Comparison of ENCODE assay signal across 17 cellular contexts in genomic region chr15:91412529-91412928, GRCh38.
DNase-seq lines count a peak whose midpoint lies in the region; TF ChIP-seq lines count a peak whose summit lies in the region.
"Had no signal": no experiment of that assay in that cellular context is flagged by ENCODE, and none has a peak within 500 bp of the region (broad histone marks: within the 10 kb centered on the region; RNA-seq: fewer than 3 reads in every experiment).

No MANE protein-coding gene starts in this region.

- intact Hi-C loops in mammary epithelial cell (cut with micrococcal nuclease) (no loop called here), MCF 10A (cut with micrococcal nuclease) (no loop called here), OCI-LY7 (cut with micrococcal nuclease; ENCODE audit: unreplicated experiment) (no loop called here)

- H3K27ac Mint-ChIP-seq in MCF 10A (ENCODE audit: low read depth, unreplicated experiment), result no peak overlapping the region
- H3K27ac Mint-ChIP-seq: B cell; CD8-positive, alpha-beta T cell; GM23338; IgD-negative memory B cell had no signal

- no peaks in the 10 kb centered on the region for H4K20me1 ChIP-seq in mammary epithelial cell (ENCODE audit: insufficient read depth, low read length)
- H4K20me1 ChIP-seq in OCI-LY7 (ENCODE audit: insufficient read depth, low read length), result no peaks in the 10 kb centered on the region

- H3K4me1 Mint-ChIP-seq in MCF 10A (ENCODE audit: insufficient read depth, unreplicated experiment), result no peaks in the 10 kb centered on the region
- H3K4me1 Mint-ChIP-seq: B cell, GM23338, IgD-negative memory B cell had no signal

- H3K36me3 ChIP-seq in mammary epithelial cell (ENCODE audit: insufficient read depth, low read length), result no peaks in the 10 kb centered on the region
- H3K36me3 ChIP-seq in OCI-LY7 (ENCODE audit: insufficient read depth, low read length), result no peaks in the 10 kb centered on the region

- no peak overlapping the region for H3K4me3 ChIP-seq in mammary epithelial cell (replicated peaks in 1 of 3; ENCODE audit: insufficient read depth in 1 of 3, low read depth in 2 of 3, low read length in 3 of 3)
- no peak overlapping the region for H3K4me3 ChIP-seq in fibroblast of the aortic adventitia (ENCODE audit: low read depth, low read length)
- no peak overlapping the region for H3K4me3 ChIP-seq in OCI-LY7 (ENCODE audit: low read depth, low read length, poor library complexity, severe bottlenecking)
- H3K4me3 ChIP-seq: GM23338 had no signal

- no peak for TF ChIP-seq CTCF in mammary epithelial cell (conservative IDR thresholded peaks at IDR 0.05 in 1 of 2, IDR thresholded peaks at IDR 0.05 in 1 of 2; ENCODE audit: extremely low read depth in 1 of 2, insufficient read depth in 1 of 2, low read depth in 1 of 2, low read length in 2 of 2)
- TF ChIP-seq CTCF in MCF 10A (IDR thresholded peaks at IDR 0.05; ENCODE audit: unreplicated experiment), result no peak
- TF ChIP-seq CTCF in fibroblast of the aortic adventitia (IDR thresholded peaks at IDR 0.05; ENCODE audit: insufficient read depth, low read length), result no peak
- no peak for TF ChIP-seq CTCF in OCI-LY7 (conservative IDR thresholded peaks at IDR 0.05; ENCODE audit: low read length)

- no peak overlapping the region for H3K4me2 ChIP-seq in mammary epithelial cell (ENCODE audit: insufficient read depth, low read depth, low read length)
- H3K4me2 ChIP-seq in OCI-LY7 (ENCODE audit: low read length), result no peak overlapping the region
- H3K4me2 ChIP-seq: GM23338 had no signal

- BruUV-seq in mammary epithelial cell (replicated peaks; lab: Mats Ljungman, UMichigan) (no TSS peak), MCF 10A (replicated peaks; lab: Mats Ljungman, UMichigan) (no TSS peak), OCI-LY7 (replicated peaks; lab: Mats Ljungman, UMichigan) (no TSS peak)

- in situ Hi-C loops in mammary epithelial cell (cut with MboI; ENCODE audit: low sequenced_read_pairs in 2 of 2), result no loop called here

- H3K9me3 ChIP-seq in mammary epithelial cell (replicated peaks; ENCODE audit: insufficient read depth, low read length), result no peaks in the 10 kb centered on the region
- H3K9me3 ChIP-seq in OCI-LY7 (ENCODE audit: low read length), result no peaks in the 10 kb centered on the region

- no peak overlapping the region for H3K27ac ChIP-seq in mammary epithelial cell (ENCODE audit: insufficient read depth, low read depth, low read length)
- H3K27ac ChIP-seq in OCI-LY7 (ENCODE audit: low read depth, low read length, poor library complexity, severe bottlenecking), result no peak overlapping the region

- H3K9me2 ChIP-seq in OCI-LY7 (ENCODE audit: insufficient read depth, low read length), result no peaks in the 10 kb centered on the region

- H3K9ac ChIP-seq in mammary epithelial cell (ENCODE audit: insufficient read depth, low read length), result no peak overlapping the region

- no peaks in the 10 kb centered on the region for H3K27me3 ChIP-seq in mammary epithelial cell (ENCODE audit: insufficient read depth, low read length)

- H3K4me1 ChIP-seq in mammary epithelial cell (ENCODE audit: insufficient read depth, low read length) (peaks cover 11% of the 10 kb centered on the region), OCI-LY7 (ENCODE audit: insufficient read depth, low read length, poor library complexity, severe bottlenecking) (no peaks in the 10 kb centered on the region)

- no peak overlapping the region for H3K4me3 Mint-ChIP-seq in MCF 10A (ENCODE audit: unreplicated experiment)
- H3K4me3 Mint-ChIP-seq: B cell; CD8-positive, alpha-beta T cell; GM23338; IgD-negative memory B cell had no signal

- DNase-seq in mammary epithelial cell (peak; percentile 7), MCF 10A (ENCODE audit: unreplicated experiment) (no peak), NCI-H69 (lab: John Stamatoyannopoulos, UW) (peak; percentile 29), fibroblast of the aortic adventitia (ENCODE audit: low read depth) (peak; percentile 13), iPS-NIHi11 (ENCODE audit: low spot score) (no peak), OCI-LY7 (ENCODE audit: low spot score) (no peak), RKO (ENCODE audit: low spot score) (no peak)
- DNase-seq: ACHN; CD8-positive, alpha-beta T cell; DND-41; GF-D8; NCI-H1105; NK-92 treated with Interleukin-12 subunit alpha and Interleukin-12 subunit beta, amount 100 ng/mL, for 24 hours; SW 1271 had no signal

- POLR2A ChIA-PET in MCF 10A (lab: Yijun Ruan, JAX), result no interaction called here
- POLR2A ChIA-PET in OCI-LY7 (lab: Charles Lee), result interaction anchor here (1.4 kb wide), 1 partner anchor 302 kb away, joined by 4 read pairs; no protein-coding TSS in a partner anchor

- WGBS in mammary epithelial cell (ENCODE audit: low coverage, missing lambda C conversion rate), result 78% methylated on average over 5 of the region's 5 CpGs

- no peaks in the 10 kb centered on the region for H3K27me3 Mint-ChIP-seq in MCF 10A (ENCODE audit: insufficient read depth, unreplicated experiment)
- H3K27me3 Mint-ChIP-seq: B cell had no signal

- H2AFZ ChIP-seq in mammary epithelial cell (ENCODE audit: low read depth, low read length) (no peak overlapping the region), OCI-LY7 (ENCODE audit: low read length) (no peak overlapping the region)
- H2AFZ ChIP-seq: GM23338 had no signal

- H3K79me2 ChIP-seq in mammary epithelial cell (ENCODE audit: insufficient read depth, low read length), result no peaks in the 10 kb centered on the region
- no peaks in the 10 kb centered on the region for H3K79me2 ChIP-seq in OCI-LY7 (ENCODE audit: insufficient read depth, low read depth, low read length)

- no peaks in the 10 kb centered on the region for H3K36me3 Mint-ChIP-seq in MCF 10A (ENCODE audit: insufficient read depth, unreplicated experiment)
- H3K36me3 Mint-ChIP-seq: CD8-positive, alpha-beta T cell; IgD-negative memory B cell had no signal

- dilution Hi-C loops in mammary epithelial cell (cut with HindIII; ENCODE audit: low sequenced_read_pairs), result no loop called here

- H3K9me3 Mint-ChIP-seq in MCF 10A (ENCODE audit: unreplicated experiment), result no peaks in the 10 kb centered on the region
- H3K9me3 Mint-ChIP-seq: CD8-positive, alpha-beta T cell; GM23338 had no signal

- CTCF ChIA-PET in mammary epithelial cell (lab: Charles Lee; ENCODE audit: low non-redundant PET), result no interaction called here
- CTCF ChIA-PET in MCF 10A (lab: Yijun Ruan, JAX), result interaction anchor here (0.6 kb wide), 2 partner anchors 527 to 611 kb away, joined by 3 read pairs; no protein-coding TSS in a partner anchor
- CTCF ChIA-PET in OCI-LY7 (lab: Charles Lee; ENCODE audit: unreplicated experiment), result no interaction called here

Comparison
In these comparisons a context has a peak if more than half of its experiments do, and no peak if none do; other contexts are left out.
1. DNase-seq: peak in mammary epithelial cell (single experiment), NCI-H69 (single experiment) and fibroblast of the aortic adventitia (single experiment); none in MCF 10A (single experiment), iPS-NIHi11 (single experiment), OCI-LY7 (single experiment) and RKO (single experiment).